8 cellular contexts compared by ENCODE assay signal in the genomic region with DNA sequence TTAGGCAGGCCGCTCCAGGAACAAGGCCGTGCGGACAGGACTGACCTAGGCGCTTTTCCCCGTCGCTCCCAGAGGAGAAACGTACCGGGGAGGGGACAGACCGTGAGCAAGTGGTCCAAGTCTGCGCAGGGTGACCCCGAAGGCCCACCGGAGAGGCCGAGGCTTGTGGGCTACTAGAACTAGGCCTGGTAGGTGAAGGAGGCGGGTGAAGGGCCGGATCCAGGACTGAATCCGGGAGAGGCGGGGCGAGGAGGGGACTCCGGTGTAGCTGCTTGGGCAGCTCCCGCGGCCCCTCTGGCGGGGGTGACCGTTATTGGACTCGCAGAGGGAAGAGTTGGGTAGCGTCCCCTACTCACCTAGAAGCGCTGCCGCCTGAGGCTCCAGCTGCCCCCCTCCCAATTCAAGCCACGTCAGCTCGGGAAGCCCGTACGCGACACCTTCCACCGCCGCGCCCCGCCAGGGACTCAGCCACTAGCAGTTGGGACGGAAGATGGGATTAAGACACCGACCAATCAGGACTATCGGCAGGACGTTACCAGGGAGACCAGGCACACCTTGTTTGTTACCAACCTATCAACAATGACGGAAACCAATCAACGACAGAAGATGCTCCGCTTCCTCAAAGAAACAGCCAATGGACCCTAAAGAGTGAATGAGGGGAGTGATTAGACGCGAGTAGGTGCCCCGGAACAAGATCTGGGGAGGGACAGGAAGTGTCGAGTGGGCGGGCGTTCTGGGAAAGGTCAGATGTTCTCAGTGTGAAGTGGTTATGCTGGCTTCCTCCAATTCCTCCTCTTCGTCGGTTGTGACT. TPM values are rescaled to one million over a fixed set of nuclear protein-coding genes. Genes with fewer than 3 reads are reported as not detected.
DNase-seq lines count a peak whose midpoint lies in the region; ATAC-seq and TF ChIP-seq lines count a peak whose summit lies in the region.

A gene with protein sequence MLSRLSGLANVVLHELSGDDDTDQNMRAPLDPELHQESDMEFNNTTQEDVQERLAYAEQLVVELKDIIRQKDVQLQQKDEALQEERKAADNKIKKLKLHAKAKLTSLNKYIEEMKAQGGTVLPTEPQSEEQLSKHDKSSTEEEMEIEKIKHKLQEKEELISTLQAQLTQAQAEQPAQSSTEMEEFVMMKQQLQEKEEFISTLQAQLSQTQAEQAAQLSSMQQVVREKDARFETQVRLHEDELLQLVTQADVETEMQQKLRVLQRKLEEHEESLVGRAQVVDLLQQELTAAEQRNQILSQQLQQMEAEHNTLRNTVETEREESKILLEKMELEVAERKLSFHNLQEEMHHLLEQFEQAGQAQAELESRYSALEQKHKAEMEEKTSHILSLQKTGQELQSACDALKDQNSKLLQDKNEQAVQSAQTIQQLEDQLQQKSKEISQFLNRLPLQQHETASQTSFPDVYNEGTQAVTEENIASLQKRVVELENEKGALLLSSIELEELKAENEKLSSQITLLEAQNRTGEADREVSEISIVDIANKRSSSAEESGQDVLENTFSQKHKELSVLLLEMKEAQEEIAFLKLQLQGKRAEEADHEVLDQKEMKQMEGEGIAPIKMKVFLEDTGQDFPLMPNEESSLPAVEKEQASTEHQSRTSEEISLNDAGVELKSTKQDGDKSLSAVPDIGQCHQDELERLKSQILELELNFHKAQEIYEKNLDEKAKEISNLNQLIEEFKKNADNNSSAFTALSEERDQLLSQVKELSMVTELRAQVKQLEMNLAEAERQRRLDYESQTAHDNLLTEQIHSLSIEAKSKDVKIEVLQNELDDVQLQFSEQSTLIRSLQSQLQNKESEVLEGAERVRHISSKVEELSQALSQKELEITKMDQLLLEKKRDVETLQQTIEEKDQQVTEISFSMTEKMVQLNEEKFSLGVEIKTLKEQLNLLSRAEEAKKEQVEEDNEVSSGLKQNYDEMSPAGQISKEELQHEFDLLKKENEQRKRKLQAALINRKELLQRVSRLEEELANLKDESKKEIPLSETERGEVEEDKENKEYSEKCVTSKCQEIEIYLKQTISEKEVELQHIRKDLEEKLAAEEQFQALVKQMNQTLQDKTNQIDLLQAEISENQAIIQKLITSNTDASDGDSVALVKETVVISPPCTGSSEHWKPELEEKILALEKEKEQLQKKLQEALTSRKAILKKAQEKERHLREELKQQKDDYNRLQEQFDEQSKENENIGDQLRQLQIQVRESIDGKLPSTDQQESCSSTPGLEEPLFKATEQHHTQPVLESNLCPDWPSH (N-terminal part only) (minus strand): TSS at position 466 of the 811 bp plus-strand sequence. CDS start 18,770 bp downstream, outside the sequence.

- in situ Hi-C loops in Panc1 (cut with HindIII; ENCODE audit: low pct_unique_long_range_greater_than_20kb, low sequenced_read_pairs) = no loop called here

- TF ChIP-seq CTCF in KMS-11 (conservative IDR thresholded peaks at IDR 0.05; ENCODE audit: low read depth, low read length) (no peak), Panc1 (IDR thresholded peaks at IDR 0.05) (no peak), esophagus squamous epithelium (IDR thresholded peaks at IDR 0.05) (peak in 2 of 6 experiments; percentile 7 to 12)

- peak within 1 kb of the TSS; percentile 89 for H3K4me2 ChIP-seq in KMS-11

- H3K27me3 Mint-ChIP-seq in activated T-cell treated with anti-CD3 and anti-CD28 coated beads, Interleukin-2, amount 50 U/mL, for 4 hours (ENCODE audit: low read depth) = peaks cover 2% of the 10 kb centered on the region

- H3K4me3 Mint-ChIP-seq in activated T-cell treated with anti-CD3 and anti-CD28 coated beads, Interleukin-2, amount 50 U/mL, for 4 hours = no peak within 1 kb of the TSS

- H3K36me3 ChIP-seq in KMS-11 (ENCODE audit: insufficient read depth) (no peaks in the 10 kb centered on the region), Panc1 (ENCODE audit: control insufficient read depth, insufficient read depth, low read length) (peaks cover 8% of the 10 kb centered on the region; the same call in 1 of the 2 replicates), esophagus squamous epithelium (no peaks in the 10 kb centered on the region), muscle layer of duodenum (ENCODE audit: control insufficient read depth in 1 of 2, insufficient read depth in 2 of 2, low read length in 2 of 2) (peaks cover 0 to 8% of the 10 kb centered on the region in 2 donors)

- H3K9ac ChIP-seq in KMS-11 = peak within 1 kb of the TSS; percentile 95

- POLR2A ChIA-PET in Panc1 (lab: Charles Lee) = interaction anchor here (0.5 to 1.1 kb wide), 7 partner anchors 11 to 1327 kb away, joined by 3 to 5 read pairs (median 3); a partner anchor contains a TSS

- CTCF ChIA-PET in Panc1 (lab: Charles Lee) = no interaction called here

- H3K27me3 ChIP-seq in KMS-11 (ENCODE audit: insufficient read depth, low read depth) = no peaks in the 10 kb centered on the region
- no peaks in the 10 kb centered on the region for H3K27me3 ChIP-seq in Panc1 (ENCODE audit: control insufficient read depth, insufficient read depth, low read length)
- H3K27me3 ChIP-seq in esophagus squamous epithelium = peaks cover 0 to 3% (median 0%) of the 10 kb centered on the region in 4 donors
- no peaks in the 10 kb centered on the region for H3K27me3 ChIP-seq in muscle layer of duodenum (ENCODE audit: low read depth, low read length)

- peak in 3 of 4 donors; percentile 93 to 98 (median 98) for TF ChIP-seq POLR2A in esophagus squamous epithelium (IDR thresholded peaks at IDR 0.05)

- H3K27ac ChIP-seq in KMS-11 (peak within 1 kb of the TSS; percentile 92), Panc1 (ENCODE audit: low read length) (peak within 1 kb of the TSS; percentile 94), esophagus squamous epithelium (peak within 1 kb of the TSS; percentile 95 to 97 (median 96)), muscle layer of duodenum (ENCODE audit: low read length) (peak within 1 kb of the TSS; percentile 94)

- H3K9me3 ChIP-seq in Panc1 (ENCODE audit: control insufficient read depth, insufficient read depth, low read depth, low read length) (no peaks in the 10 kb centered on the region), esophagus squamous epithelium (no peaks in the 10 kb centered on the region), muscle layer of duodenum (ENCODE audit: control insufficient read depth in 1 of 2, low read length in 2 of 2) (no peaks in the 10 kb centered on the region)

- H3K4me1 ChIP-seq in KMS-11 (ENCODE audit: low read depth, poor library complexity, severe bottlenecking) (peaks cover 21% of the 10 kb centered on the region), Panc1 (ENCODE audit: control insufficient read depth, insufficient read depth, low read length) (peaks cover 17% of the 10 kb centered on the region), esophagus squamous epithelium (peaks cover 14 to 45% (median 26%) of the 10 kb centered on the region in 3 donors), muscle layer of duodenum (ENCODE audit: control insufficient read depth in 1 of 2, insufficient read depth in 2 of 2, low read length in 2 of 2) (peaks cover 16 to 28% of the 10 kb centered on the region in 2 donors)

- DNase-seq in DMS79 treated with DMSO at 0.1 percent for 48 hours (lab: John Stamatoyannopoulos, UW) = peak; percentile 99
- peak; percentile 98 for DNase-seq in Panc1 (ENCODE audit: low read depth, low spot score)
- DNase-seq in activated T-cell treated with anti-CD3 and anti-CD28 coated beads, Interleukin-2, amount 50 U/mL, for 4 hours = peak; percentile 84
- DNase-seq in esophagus squamous epithelium (lab: John Stamatoyannopoulos, UW) = peak; percentile 87
- DNase-seq in stimulated activated CD8-positive, alpha-beta memory T cell treated with anti-CD3 and anti-CD28 coated beads, Interleukin-7, amount 100 ng/mL, for 4 hours (ENCODE audit: low read depth in 2 of 2) = peak; percentile 86 to 93

- intact Hi-C loops in Panc1 (cut with micrococcal nuclease; ENCODE audit: unreplicated experiment) = loop anchor here (5.0 kb wide), 1 partner anchor 202 kb away; a partner anchor contains a TSS
- intact Hi-C loops in esophagus squamous epithelium (cut with DNase I) = no loop called here

- BruUV-seq in Panc1 (replicated peaks; lab: Mats Ljungman, UMichigan) = no TSS peak

- peak within 1 kb of the TSS; percentile 78 for H2AFZ ChIP-seq in KMS-11 (ENCODE audit: low read depth)

- 0% methylated on average over 13 to 29 of the region's 51 CpGs for WGBS in esophagus squamous epithelium, 2 donors

- peaks cover 37% of the 10 kb centered on the region for H3K79me2 ChIP-seq in KMS-11 (ENCODE audit: insufficient read depth, low read depth)

- ATAC-seq in GM21786 (IDR thresholded peaks at IDR 0.05; ENCODE audit: unreplicated experiment) (peak; percentile 97), Panc1 (peak; percentile 98)
- peak; percentile 98 for ATAC-seq in activated T-cell treated with anti-CD3 and anti-CD28 coated beads, Interleukin-2, amount 50 U/mL, for 4 hours

- H3K36me3 Mint-ChIP-seq in activated T-cell treated with anti-CD3 and anti-CD28 coated beads, Interleukin-2, amount 50 U/mL, for 4 hours (ENCODE audit: insufficient read depth) = no peaks in the 10 kb centered on the region

- peaks cover 7% of the 10 kb centered on the region for H3K4me1 Mint-ChIP-seq in activated T-cell treated with anti-CD3 and anti-CD28 coated beads, Interleukin-2, amount 50 U/mL, for 4 hours (ENCODE audit: low read depth)

- H3K9me3 Mint-ChIP-seq in activated T-cell treated with anti-CD3 and anti-CD28 coated beads, Interleukin-2, amount 50 U/mL, for 4 hours = no peaks in the 10 kb centered on the region

- H3K4me3 ChIP-seq in KMS-11 (IDR thresholded peaks at IDR 0.05; ENCODE audit: insufficient read depth, low read depth, low read length) (peak within 1 kb of the TSS; percentile 87), Panc1 (ENCODE audit: low read depth in 2 of 2, low read length in 2 of 2) (peak within 1 kb of the TSS; percentile 94 to 98), esophagus squamous epithelium (peak within 1 kb of the TSS; percentile 66 to 99 (median 84)), muscle layer of duodenum (ENCODE audit: low read depth in 1 of 2, low read length in 2 of 2) (peak within 1 kb of the TSS; percentile 82 to 86)

- H4K20me1 ChIP-seq in KMS-11 (ENCODE audit: insufficient read depth) = no peaks in the 10 kb centered on the region

RNA-seq across cellular contexts. Expression of the gene that starts here (rescaled TPM):
- total RNA-seq in Panc1 (2021; ENCODE audit: unreplicated experiment) (49.7 TPM), esophagus squamous epithelium (10 to 100 TPM; 34.3 to 55.3 (median 37.1) TPM)
- polyA plus RNA-seq in Panc1 (2012; ENCODE audit: insufficient read length) = 32.2 TPM
- 10 to 100 TPM; 11.3 to 11.8 (median 11.3) TPM for total RNA-seq in activated T-cell treated with anti-CD3 and anti-CD28 coated beads, Interleukin-2, amount 50 U/mL, for 4 hours

Comparison
In these comparisons a context has a peak if more than half of its experiments do, and no peak if none do; other contexts are left out.
1. Peak in every context shown above with its lines: DNase-seq, ATAC-seq, H3K4me3 ChIP-seq and H3K27ac ChIP-seq.